25 cellular contexts compared by ENCODE assay signal in genomic region chr6:154210678-154211077, GRCh38.
"Had no signal": no experiment of that assay in that cellular context is flagged by ENCODE, and none has a peak within 500 bp of the region (broad histone marks: within the 10 kb centered on the region; RNA-seq: fewer than 3 reads in every experiment).

No MANE protein-coding gene starts in this region.

- H3K9me3 Mint-ChIP-seq: natural killer cell treated with Interleukin-12 subunit alpha and Interleukin-12 subunit beta and Interleukin-15 and Interleukin-18, amount 100 ng/mL, for 72 hours; neural crest cell; stimulated activated naive B cell treated with anti-CD40 and anti-IgM and Interleukin-4, amounts not matched to agents 10 μg/mL and 1 μg/mL and 100 μg/mL, for 72 hours had no signal

- H3K9me3 ChIP-seq: left ventricle myocardium inferior, mucosa of descending colon, psoas muscle, right lobe of liver, stomach, testis, thyroid gland, transverse colon, upper lobe of left lung, vagina had no signal

- H3K4me3 Mint-ChIP-seq: naive thymus-derived CD4-positive, alpha-beta T cell; natural killer cell treated with Interleukin-12 subunit alpha and Interleukin-12 subunit beta and Interleukin-15 and Interleukin-18, amount 100 ng/mL, for 72 hours; neural crest cell; stimulated activated naive B cell treated with anti-CD40 and anti-IgM and Interleukin-4, amounts not matched to agents 10 μg/mL and 1 μg/mL and 100 μg/mL, for 72 hours had no signal

- H3K36me3 Mint-ChIP-seq: stimulated activated naive B cell treated with anti-CD40 and anti-IgM and Interleukin-4, amounts not matched to agents 10 μg/mL and 1 μg/mL and 100 μg/mL, for 72 hours had no signal

- DNase-seq: islet precursor cell; left ventricle myocardium inferior; mesendoderm; midbrain; mucosa of descending colon; naive thymus-derived CD4-positive, alpha-beta T cell; nucleus accumbens; psoas muscle; right lobe of liver; stimulated activated CD4-positive, alpha-beta T cell treated with anti-CD3 and anti-CD28 coated beads, Interleukin-12 subunit alpha, Interleukin-12 subunit beta, amount 100 ng/mL, for 4 hours; stimulated activated CD4-positive, alpha-beta T cell treated with anti-CD3 and anti-CD28 coated beads, Interleukin-15, amount 100 ng/mL, for 24 hours; stimulated activated CD4-positive, alpha-beta T cell treated with anti-CD3 and anti-CD28 coated beads, Interleukin-2, amount 100 ng/mL, for 24 hours; stimulated activated CD4-positive, alpha-beta T cell treated with anti-CD3 and anti-CD28 coated beads, Interleukin-4, amount 100 ng/mL, for 1 hour; stimulated activated naive B cell treated with anti-CD40 and anti-IgM and Interleukin-4, amounts not matched to agents 10 μg/mL and 1 μg/mL and 100 μg/mL, for 72 hours; stimulated activated naive CD8-positive, alpha-beta T cell treated with anti-CD3 and anti-CD28 coated beads, Interleukin-15, Interleukin-2, amounts not matched to agents 100 U/mL and 50 U/mL, for 24 hours; stomach; testis; thyroid gland; transverse colon; upper lobe of left lung had no signal

- H3K4me1 Mint-ChIP-seq: neural crest cell; stimulated activated naive B cell treated with anti-CD40 and anti-IgM and Interleukin-4, amounts not matched to agents 10 μg/mL and 1 μg/mL and 100 μg/mL, for 72 hours had no signal

- ATAC-seq: mucosa of descending colon; naive thymus-derived CD4-positive, alpha-beta T cell; natural killer cell treated with Interleukin-12 subunit alpha and Interleukin-12 subunit beta and Interleukin-15 and Interleukin-18, amount 100 ng/mL, for 72 hours; psoas muscle; right lobe of liver; stimulated activated naive B cell treated with anti-CD40 and anti-IgM and Interleukin-4, amounts not matched to agents 10 μg/mL and 1 μg/mL and 100 μg/mL, for 72 hours; stimulated activated naive CD8-positive, alpha-beta T cell treated with anti-CD3 and anti-CD28 coated beads, Interleukin-15, Interleukin-2, amounts not matched to agents 100 U/mL and 50 U/mL, for 24 hours had no signal

- H3K4me1 ChIP-seq: left ventricle myocardium inferior, parathyroid adenoma, psoas muscle, right lobe of liver, stomach, testis, transverse colon, upper lobe of left lung, vagina had no signal

- H3K27me3 ChIP-seq: right lobe of liver, stomach, testis, thyroid gland, transverse colon, upper lobe of left lung, vagina had no signal

- H3K36me3 ChIP-seq: left ventricle myocardium inferior, right lobe of liver, stomach, transverse colon, vagina had no signal

- H3K27me3 Mint-ChIP-seq: naive thymus-derived CD4-positive, alpha-beta T cell; natural killer cell treated with Interleukin-12 subunit alpha and Interleukin-12 subunit beta and Interleukin-15 and Interleukin-18, amount 100 ng/mL, for 72 hours; stimulated activated naive B cell treated with anti-CD40 and anti-IgM and Interleukin-4, amounts not matched to agents 10 μg/mL and 1 μg/mL and 100 μg/mL, for 72 hours had no signal

- H3K27ac ChIP-seq: left ventricle myocardium inferior, parathyroid adenoma, psoas muscle, right lobe of liver, stomach, testis, transverse colon, upper lobe of left lung, vagina had no signal

- H3K4me3 ChIP-seq: left ventricle myocardium inferior, lung, mucosa of descending colon, psoas muscle, right lobe of liver, stomach, testis, thyroid gland, transverse colon, upper lobe of left lung, vagina had no signal

- H3K27ac Mint-ChIP-seq: stimulated activated naive B cell treated with anti-CD40 and anti-IgM and Interleukin-4, amounts not matched to agents 10 μg/mL and 1 μg/mL and 100 μg/mL, for 72 hours had no signal
